In the genomic region with DNA sequence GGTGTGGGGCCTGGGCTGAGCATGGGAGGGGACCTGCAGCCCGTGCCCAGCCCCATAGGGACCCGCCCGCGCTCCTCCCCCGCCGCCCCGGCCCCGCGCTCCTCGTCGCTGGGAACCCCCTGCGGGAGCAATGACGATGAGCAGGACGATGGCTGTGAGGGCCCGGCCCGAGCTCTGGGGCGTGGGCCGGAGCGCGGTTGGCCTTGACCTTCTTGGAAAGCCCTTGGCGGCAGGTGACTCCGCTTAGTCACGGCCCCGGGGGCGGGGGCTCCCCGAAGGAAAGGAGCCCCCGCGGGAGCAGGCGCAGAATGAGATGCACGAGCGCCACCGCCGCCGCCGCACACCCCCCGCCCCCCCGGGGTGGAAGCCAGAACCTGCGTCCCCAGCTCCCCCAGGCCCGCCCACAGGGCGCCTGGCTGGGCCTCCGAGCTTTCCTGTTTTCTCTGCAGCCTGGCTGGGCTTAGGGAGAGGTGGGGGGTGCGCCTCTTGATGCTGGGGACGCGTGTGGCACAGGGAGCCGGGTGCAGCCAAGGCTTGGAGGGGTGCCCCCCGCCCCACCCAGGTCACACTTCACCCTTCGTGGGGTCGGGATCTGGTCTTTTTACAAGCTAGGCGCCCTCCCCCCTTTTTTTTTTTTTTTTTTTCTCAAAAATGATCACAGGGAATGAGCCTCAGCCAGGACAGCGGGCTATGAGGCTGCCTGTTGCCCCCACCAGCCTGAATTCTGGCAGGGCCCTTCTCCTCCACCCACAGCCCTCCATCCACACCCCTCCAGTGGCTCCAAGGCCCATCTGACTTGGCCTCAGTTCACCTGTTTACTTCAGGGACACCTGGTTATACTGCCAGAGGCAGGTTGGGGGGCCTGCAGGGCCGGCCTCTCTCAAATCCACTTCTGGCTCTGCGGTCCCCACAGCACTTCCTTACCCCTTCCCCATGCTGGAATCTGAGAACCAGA, we compare ENCODE assay signal across 1 cellular context.
TF ChIP-seq lines count a peak whose summit lies in the region.

No MANE protein-coding gene starts in this region.

TF ChIP-seq in HepG2, 621 proteins besides CTCF, POLR2A, EP300 and RAD21 (continued from another document and continues in another):
- no peak for TF ChIP-seq ZNF326 (CRISPR knock-in tag; IDR thresholded peaks at IDR 0.05; ENCODE audit: borderline replicate concordance)
- TF ChIP-seq NR3C1 (CRISPR knock-in tag; IDR thresholded peaks at IDR 0.05): no peak
- TF ChIP-seq JUND (CRISPR knock-in tag; IDR thresholded peaks at IDR 0.05): peak; percentile 26; the same call in 1 of the 2 replicates
- TF ChIP-seq, protein P1, sequence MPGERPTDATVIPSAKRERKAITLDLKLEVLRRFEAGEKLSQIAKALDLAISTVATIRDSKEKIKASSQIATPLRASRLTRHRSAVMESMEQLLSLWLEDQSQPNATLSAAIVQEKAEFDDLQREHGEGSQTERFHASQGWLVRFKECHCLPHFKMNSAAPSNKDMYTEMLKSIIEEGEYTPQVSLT (CRISPR knock-in tag; IDR thresholded peaks at IDR 0.05; ENCODE audit: borderline replicate concordance, low read depth): no peak
- no peak for TF ChIP-seq MBD4 (IDR thresholded peaks at IDR 0.05; ENCODE audit: borderline replicate concordance, low read length)
- TF ChIP-seq, protein P2, sequence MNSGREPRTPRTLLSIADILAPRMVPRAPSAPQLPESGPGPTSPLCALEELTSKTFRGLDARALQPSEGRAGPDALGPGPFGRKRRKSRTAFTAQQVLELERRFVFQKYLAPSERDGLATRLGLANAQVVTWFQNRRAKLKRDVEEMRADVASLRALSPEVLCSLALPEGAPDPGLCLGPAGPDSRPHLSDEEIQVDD (CRISPR knock-in tag; IDR thresholded peaks at IDR 0.05; ENCODE audit: borderline replicate concordance): no peak
- 0 out of 2 replicates have a peak, but pooled peaks have one; percentile 42 for TF ChIP-seq DMAP1 (CRISPR knock-in tag; IDR thresholded peaks at IDR 0.05)
- TF ChIP-seq ZNF501 (CRISPR knock-in tag; IDR thresholded peaks at IDR 0.05): 0 out of 2 replicates have a peak, but pooled peaks have one; percentile 31
- TF ChIP-seq, protein P3, sequence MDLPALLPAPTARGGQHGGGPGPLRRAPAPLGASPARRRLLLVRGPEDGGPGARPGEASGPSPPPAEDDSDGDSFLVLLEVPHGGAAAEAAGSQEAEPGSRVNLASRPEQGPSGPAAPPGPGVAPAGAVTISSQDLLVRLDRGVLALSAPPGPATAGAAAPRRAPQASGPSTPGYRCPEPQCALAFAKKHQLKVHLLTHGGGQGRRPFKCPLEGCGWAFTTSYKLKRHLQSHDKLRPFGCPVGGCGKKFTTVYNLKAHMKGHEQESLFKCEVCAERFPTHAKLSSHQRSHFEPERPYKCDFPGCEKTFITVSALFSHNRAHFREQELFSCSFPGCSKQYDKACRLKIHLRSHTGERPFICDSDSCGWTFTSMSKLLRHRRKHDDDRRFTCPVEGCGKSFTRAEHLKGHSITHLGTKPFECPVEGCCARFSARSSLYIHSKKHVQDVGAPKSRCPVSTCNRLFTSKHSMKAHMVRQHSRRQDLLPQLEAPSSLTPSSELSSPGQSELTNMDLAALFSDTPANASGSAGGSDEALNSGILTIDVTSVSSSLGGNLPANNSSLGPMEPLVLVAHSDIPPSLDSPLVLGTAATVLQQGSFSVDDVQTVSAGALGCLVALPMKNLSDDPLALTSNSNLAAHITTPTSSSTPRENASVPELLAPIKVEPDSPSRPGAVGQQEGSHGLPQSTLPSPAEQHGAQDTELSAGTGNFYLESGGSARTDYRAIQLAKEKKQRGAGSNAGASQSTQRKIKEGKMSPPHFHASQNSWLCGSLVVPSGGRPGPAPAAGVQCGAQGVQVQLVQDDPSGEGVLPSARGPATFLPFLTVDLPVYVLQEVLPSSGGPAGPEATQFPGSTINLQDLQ (CRISPR knock-in tag; IDR thresholded peaks at IDR 0.05): no peak
- no peak for TF ChIP-seq ZNF484 (CRISPR knock-in tag; IDR thresholded peaks at IDR 0.05; ENCODE audit: borderline replicate concordance, low read depth)
- no peak for TF ChIP-seq GTF2F1 (IDR thresholded peaks at IDR 0.05; ENCODE audit: low read length)
- peak; percentile 40; the same call in 1 of the 2 replicates for TF ChIP-seq ZKSCAN8 (CRISPR knock-in tag; IDR thresholded peaks at IDR 0.05; ENCODE audit: borderline replicate concordance)
- peak; percentile 89 to 92 for TF ChIP-seq NR2F1 (CRISPR knock-in tag; IDR thresholded peaks at IDR 0.05)
- TF ChIP-seq, protein P4, sequence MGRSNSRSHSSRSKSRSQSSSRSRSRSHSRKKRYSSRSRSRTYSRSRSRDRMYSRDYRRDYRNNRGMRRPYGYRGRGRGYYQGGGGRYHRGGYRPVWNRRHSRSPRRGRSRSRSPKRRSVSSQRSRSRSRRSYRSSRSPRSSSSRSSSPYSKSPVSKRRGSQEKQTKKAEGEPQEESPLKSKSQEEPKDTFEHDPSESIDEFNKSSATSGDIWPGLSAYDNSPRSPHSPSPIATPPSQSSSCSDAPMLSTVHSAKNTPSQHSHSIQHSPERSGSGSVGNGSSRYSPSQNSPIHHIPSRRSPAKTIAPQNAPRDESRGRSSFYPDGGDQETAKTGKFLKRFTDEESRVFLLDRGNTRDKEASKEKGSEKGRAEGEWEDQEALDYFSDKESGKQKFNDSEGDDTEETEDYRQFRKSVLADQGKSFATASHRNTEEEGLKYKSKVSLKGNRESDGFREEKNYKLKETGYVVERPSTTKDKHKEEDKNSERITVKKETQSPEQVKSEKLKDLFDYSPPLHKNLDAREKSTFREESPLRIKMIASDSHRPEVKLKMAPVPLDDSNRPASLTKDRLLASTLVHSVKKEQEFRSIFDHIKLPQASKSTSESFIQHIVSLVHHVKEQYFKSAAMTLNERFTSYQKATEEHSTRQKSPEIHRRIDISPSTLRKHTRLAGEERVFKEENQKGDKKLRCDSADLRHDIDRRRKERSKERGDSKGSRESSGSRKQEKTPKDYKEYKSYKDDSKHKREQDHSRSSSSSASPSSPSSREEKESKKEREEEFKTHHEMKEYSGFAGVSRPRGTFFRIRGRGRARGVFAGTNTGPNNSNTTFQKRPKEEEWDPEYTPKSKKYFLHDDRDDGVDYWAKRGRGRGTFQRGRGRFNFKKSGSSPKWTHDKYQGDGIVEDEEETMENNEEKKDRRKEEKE (IDR thresholded peaks at IDR 0.05): no peak
- TF ChIP-seq MLLT10 (CRISPR knock-in tag; IDR thresholded peaks at IDR 0.05): no peak
- TF ChIP-seq ZNF205 (CRISPR knock-in tag; IDR thresholded peaks at IDR 0.05): no peak
- no peak for TF ChIP-seq ZNF335 (CRISPR knock-in tag; IDR thresholded peaks at IDR 0.05)
- TF ChIP-seq, protein P5, sequence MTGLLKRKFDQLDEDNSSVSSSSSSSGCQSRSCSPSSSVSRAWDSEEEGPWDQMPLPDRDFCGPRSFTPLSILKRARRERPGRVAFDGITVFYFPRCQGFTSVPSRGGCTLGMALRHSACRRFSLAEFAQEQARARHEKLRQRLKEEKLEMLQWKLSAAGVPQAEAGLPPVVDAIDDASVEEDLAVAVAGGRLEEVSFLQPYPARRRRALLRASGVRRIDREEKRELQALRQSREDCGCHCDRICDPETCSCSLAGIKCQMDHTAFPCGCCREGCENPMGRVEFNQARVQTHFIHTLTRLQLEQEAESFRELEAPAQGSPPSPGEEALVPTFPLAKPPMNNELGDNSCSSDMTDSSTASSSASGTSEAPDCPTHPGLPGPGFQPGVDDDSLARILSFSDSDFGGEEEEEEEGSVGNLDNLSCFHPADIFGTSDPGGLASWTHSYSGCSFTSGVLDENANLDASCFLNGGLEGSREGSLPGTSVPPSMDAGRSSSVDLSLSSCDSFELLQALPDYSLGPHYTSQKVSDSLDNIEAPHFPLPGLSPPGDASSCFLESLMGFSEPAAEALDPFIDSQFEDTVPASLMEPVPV (CRISPR knock-in tag; IDR thresholded peaks at IDR 0.05): no peak
- TF ChIP-seq ZNF180 (CRISPR knock-in tag; IDR thresholded peaks at IDR 0.05; ENCODE audit: borderline replicate concordance, low read depth): no peak
- peak; percentile 68 for TF ChIP-seq GATAD1 (CRISPR knock-in tag; IDR thresholded peaks at IDR 0.05)
- TF ChIP-seq KMT2B (CRISPR knock-in tag; IDR thresholded peaks at IDR 0.05): no peak
- no peak for TF ChIP-seq SATB2 (CRISPR knock-in tag; IDR thresholded peaks at IDR 0.05)
- TF ChIP-seq ZFP36L1 (CRISPR knock-in tag; IDR thresholded peaks at IDR 0.05): 0 out of 2 replicates have a peak, but pooled peaks have one; percentile 47
- TF ChIP-seq TGIF2 (CRISPR knock-in tag; IDR thresholded peaks at IDR 0.05): 0 out of 2 replicates have a peak, but pooled peaks have one; percentile 28
- no peak for TF ChIP-seq RBM22 (optimal IDR thresholded peaks at IDR 0.05; ENCODE audit: low read length)
- TF ChIP-seq ZNF747 (CRISPR knock-in tag; IDR thresholded peaks at IDR 0.05; ENCODE audit: borderline replicate concordance): peak; percentile 34; the same call in 1 of the 2 replicates
- TF ChIP-seq TRIM24 (CRISPR knock-in tag; IDR thresholded peaks at IDR 0.05): no peak
- no peak for TF ChIP-seq JUNB (CRISPR knock-in tag; IDR thresholded peaks at IDR 0.05; ENCODE audit: borderline replicate concordance)
- TF ChIP-seq, protein P6, sequence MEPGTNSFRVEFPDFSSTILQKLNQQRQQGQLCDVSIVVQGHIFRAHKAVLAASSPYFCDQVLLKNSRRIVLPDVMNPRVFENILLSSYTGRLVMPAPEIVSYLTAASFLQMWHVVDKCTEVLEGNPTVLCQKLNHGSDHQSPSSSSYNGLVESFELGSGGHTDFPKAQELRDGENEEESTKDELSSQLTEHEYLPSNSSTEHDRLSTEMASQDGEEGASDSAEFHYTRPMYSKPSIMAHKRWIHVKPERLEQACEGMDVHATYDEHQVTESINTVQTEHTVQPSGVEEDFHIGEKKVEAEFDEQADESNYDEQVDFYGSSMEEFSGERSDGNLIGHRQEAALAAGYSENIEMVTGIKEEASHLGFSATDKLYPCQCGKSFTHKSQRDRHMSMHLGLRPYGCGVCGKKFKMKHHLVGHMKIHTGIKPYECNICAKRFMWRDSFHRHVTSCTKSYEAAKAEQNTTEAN (CRISPR knock-in tag; conservative IDR thresholded peaks at IDR 0.05): no peak; the same call in none of the 2 replicates
- no peak for TF ChIP-seq SMARCE1 (IDR thresholded peaks at IDR 0.05; ENCODE audit: borderline replicate concordance)
- TF ChIP-seq ARHGAP35 (CRISPR knock-in tag; IDR thresholded peaks at IDR 0.05; ENCODE audit: borderline replicate concordance): no peak
- no peak for TF ChIP-seq PRMT3 (CRISPR knock-in tag; IDR thresholded peaks at IDR 0.05; ENCODE audit: borderline replicate concordance, low read depth)
- no peak for TF ChIP-seq ZNF101 (CRISPR knock-in tag; IDR thresholded peaks at IDR 0.05; ENCODE audit: borderline replicate concordance, low read depth)
- TF ChIP-seq ZNF616 (CRISPR knock-in tag; IDR thresholded peaks at IDR 0.05; ENCODE audit: low read depth): no peak
- TF ChIP-seq, protein P7, sequence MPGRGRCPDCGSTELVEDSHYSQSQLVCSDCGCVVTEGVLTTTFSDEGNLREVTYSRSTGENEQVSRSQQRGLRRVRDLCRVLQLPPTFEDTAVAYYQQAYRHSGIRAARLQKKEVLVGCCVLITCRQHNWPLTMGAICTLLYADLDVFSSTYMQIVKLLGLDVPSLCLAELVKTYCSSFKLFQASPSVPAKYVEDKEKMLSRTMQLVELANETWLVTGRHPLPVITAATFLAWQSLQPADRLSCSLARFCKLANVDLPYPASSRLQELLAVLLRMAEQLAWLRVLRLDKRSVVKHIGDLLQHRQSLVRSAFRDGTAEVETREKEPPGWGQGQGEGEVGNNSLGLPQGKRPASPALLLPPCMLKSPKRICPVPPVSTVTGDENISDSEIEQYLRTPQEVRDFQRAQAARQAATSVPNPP (CRISPR knock-in tag; IDR thresholded peaks at IDR 0.05): no peak
- TF ChIP-seq ZNF333 (CRISPR knock-in tag; IDR thresholded peaks at IDR 0.05; ENCODE audit: borderline replicate concordance): no peak
- TF ChIP-seq AGO2 (optimal IDR thresholded peaks at IDR 0.05; ENCODE audit: low read depth, low read length): no peak
- TF ChIP-seq FOXO1 (CRISPR knock-in tag; IDR thresholded peaks at IDR 0.05): peak; percentile 58; the same call in 1 of the 2 replicates
- TF ChIP-seq GTF3A (CRISPR knock-in tag; conservative IDR thresholded peaks at IDR 0.05): no peak
- no peak for TF ChIP-seq ZNF331 (CRISPR knock-in tag; IDR thresholded peaks at IDR 0.05)
- TF ChIP-seq KLF16 (CRISPR knock-in tag; IDR thresholded peaks at IDR 0.05): peak in 1 of 2 experiments; percentile 86; a peak in 2 of 4 replicates
- TF ChIP-seq ZNF782 (CRISPR knock-in tag; IDR thresholded peaks at IDR 0.05; ENCODE audit: borderline replicate concordance): no peak
- TF ChIP-seq KDM2A (CRISPR knock-in tag; IDR thresholded peaks at IDR 0.05; ENCODE audit: borderline replicate concordance, low read depth): peak; percentile 82
- peak; percentile 68 for TF ChIP-seq HDAC2 (CRISPR knock-in tag; IDR thresholded peaks at IDR 0.05)
- TF ChIP-seq ZNF615 (CRISPR knock-in tag; IDR thresholded peaks at IDR 0.05; ENCODE audit: borderline replicate concordance): no peak
- TF ChIP-seq POGZ (CRISPR knock-in tag; IDR thresholded peaks at IDR 0.05): 0 out of 2 replicates have a peak, but pooled peaks have one; percentile 14
- TF ChIP-seq, protein P8, sequence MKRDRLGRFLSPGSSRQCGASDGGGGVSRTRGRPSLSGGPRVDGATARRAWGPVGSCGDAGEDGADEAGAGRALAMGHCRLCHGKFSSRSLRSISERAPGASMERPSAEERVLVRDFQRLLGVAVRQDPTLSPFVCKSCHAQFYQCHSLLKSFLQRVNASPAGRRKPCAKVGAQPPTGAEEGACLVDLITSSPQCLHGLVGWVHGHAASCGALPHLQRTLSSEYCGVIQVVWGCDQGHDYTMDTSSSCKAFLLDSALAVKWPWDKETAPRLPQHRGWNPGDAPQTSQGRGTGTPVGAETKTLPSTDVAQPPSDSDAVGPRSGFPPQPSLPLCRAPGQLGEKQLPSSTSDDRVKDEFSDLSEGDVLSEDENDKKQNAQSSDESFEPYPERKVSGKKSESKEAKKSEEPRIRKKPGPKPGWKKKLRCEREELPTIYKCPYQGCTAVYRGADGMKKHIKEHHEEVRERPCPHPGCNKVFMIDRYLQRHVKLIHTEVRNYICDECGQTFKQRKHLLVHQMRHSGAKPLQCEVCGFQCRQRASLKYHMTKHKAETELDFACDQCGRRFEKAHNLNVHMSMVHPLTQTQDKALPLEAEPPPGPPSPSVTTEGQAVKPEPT (CRISPR knock-in tag; IDR thresholded peaks at IDR 0.05; ENCODE audit: low read depth): no peak
- TF ChIP-seq ZNF12 (CRISPR knock-in tag; IDR thresholded peaks at IDR 0.05): no peak
- TF ChIP-seq, protein P9, sequence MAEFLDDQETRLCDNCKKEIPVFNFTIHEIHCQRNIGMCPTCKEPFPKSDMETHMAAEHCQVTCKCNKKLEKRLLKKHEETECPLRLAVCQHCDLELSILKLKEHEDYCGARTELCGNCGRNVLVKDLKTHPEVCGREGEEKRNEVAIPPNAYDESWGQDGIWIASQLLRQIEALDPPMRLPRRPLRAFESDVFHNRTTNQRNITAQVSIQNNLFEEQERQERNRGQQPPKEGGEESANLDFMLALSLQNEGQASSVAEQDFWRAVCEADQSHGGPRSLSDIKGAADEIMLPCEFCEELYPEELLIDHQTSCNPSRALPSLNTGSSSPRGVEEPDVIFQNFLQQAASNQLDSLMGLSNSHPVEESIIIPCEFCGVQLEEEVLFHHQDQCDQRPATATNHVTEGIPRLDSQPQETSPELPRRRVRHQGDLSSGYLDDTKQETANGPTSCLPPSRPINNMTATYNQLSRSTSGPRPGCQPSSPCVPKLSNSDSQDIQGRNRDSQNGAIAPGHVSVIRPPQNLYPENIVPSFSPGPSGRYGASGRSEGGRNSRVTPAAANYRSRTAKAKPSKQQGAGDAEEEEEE (CRISPR knock-in tag; IDR thresholded peaks at IDR 0.05; ENCODE audit: borderline replicate concordance): no peak
- no peak for TF ChIP-seq ZNF33B (CRISPR knock-in tag; IDR thresholded peaks at IDR 0.05)
- TF ChIP-seq HDAC6 (IDR thresholded peaks at IDR 0.05; ENCODE audit: low read depth, low read length): no peak
- 0 out of 2 replicates have a peak, but pooled peaks have one; percentile 44 for TF ChIP-seq ZNF296 (CRISPR knock-in tag; conservative IDR thresholded peaks at IDR 0.05)
- TF ChIP-seq NFE2L1 (CRISPR knock-in tag; IDR thresholded peaks at IDR 0.05; ENCODE audit: borderline replicate concordance): no peak
- TF ChIP-seq ZNF709 (CRISPR knock-in tag; IDR thresholded peaks at IDR 0.05): no peak
